ENCODE assay signal across 1 cellular context in the genomic region with DNA sequence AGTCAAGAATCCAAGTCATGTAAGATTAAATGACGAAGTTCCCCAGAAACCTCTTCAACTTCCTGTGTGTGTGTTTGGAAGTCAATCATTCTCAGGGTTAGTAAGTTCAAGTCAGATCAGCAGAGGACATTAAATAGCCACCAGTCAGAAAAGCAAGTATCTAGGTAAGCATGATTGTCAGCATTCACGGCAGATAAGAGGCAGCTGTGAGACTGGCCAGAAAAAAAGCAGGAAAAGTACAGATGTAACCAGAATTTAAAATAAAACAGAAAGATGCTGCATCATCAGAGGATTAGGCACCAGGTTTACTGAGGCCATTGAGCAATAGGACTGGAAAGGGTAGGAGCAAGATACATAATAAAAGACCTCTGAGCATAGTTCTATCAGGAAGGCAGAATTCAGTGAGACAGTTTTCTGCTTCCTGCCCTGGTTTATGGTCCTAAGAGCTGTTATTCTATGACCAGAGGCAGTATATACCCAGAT.
A peak's percentile ranks its signal among the peaks of the same experiment; 100 is the strongest.
TF ChIP-seq lines count a peak whose summit lies in the region.

No MANE protein-coding gene starts in this region.

TF ChIP-seq in HepG2, 621 proteins besides CTCF, POLR2A, EP300 and RAD21 (continued from another document):
- TF ChIP-seq, protein P1, sequence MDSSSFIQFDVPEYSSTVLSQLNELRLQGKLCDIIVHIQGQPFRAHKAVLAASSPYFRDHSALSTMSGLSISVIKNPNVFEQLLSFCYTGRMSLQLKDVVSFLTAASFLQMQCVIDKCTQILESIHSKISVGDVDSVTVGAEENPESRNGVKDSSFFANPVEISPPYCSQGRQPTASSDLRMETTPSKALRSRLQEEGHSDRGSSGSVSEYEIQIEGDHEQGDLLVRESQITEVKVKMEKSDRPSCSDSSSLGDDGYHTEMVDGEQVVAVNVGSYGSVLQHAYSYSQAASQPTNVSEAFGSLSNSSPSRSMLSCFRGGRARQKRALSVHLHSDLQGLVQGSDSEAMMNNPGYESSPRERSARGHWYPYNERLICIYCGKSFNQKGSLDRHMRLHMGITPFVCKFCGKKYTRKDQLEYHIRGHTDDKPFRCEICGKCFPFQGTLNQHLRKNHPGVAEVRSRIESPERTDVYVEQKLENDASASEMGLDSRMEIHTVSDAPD (CRISPR knock-in tag; IDR thresholded peaks at IDR 0.05) = peak; percentile 49; the same call in 1 of the 2 replicates
- peak; percentile 63 for TF ChIP-seq TCF7 (IDR thresholded peaks at IDR 0.05; ENCODE audit: low read depth)
- no peak for TF ChIP-seq KMT2B (CRISPR knock-in tag; IDR thresholded peaks at IDR 0.05)
- TF ChIP-seq MED1 (CRISPR knock-in tag; IDR thresholded peaks at IDR 0.05) = peak; percentile 73
- no peak for TF ChIP-seq JDP2 (CRISPR knock-in tag; IDR thresholded peaks at IDR 0.05; ENCODE audit: borderline replicate concordance)
- peak; percentile 63; the same call in 1 of the 2 replicates for TF ChIP-seq NFIC (IDR thresholded peaks at IDR 0.05; ENCODE audit: low read length)
- TF ChIP-seq ZNF317 (CRISPR knock-in tag; IDR thresholded peaks at IDR 0.05) = 0 out of 2 replicates have a peak, but pooled peaks have one; percentile 33
- 0 out of 2 replicates have a peak, but pooled peaks have one; percentile 14 for TF ChIP-seq LCORL (IDR thresholded peaks at IDR 0.05)
- no peak for TF ChIP-seq LCORL (CRISPR knock-in tag; IDR thresholded peaks at IDR 0.05)
- TF ChIP-seq SAP130 (CRISPR knock-in tag; IDR thresholded peaks at IDR 0.05; ENCODE audit: low read depth) = peak; percentile 45
- TF ChIP-seq, protein P2, sequence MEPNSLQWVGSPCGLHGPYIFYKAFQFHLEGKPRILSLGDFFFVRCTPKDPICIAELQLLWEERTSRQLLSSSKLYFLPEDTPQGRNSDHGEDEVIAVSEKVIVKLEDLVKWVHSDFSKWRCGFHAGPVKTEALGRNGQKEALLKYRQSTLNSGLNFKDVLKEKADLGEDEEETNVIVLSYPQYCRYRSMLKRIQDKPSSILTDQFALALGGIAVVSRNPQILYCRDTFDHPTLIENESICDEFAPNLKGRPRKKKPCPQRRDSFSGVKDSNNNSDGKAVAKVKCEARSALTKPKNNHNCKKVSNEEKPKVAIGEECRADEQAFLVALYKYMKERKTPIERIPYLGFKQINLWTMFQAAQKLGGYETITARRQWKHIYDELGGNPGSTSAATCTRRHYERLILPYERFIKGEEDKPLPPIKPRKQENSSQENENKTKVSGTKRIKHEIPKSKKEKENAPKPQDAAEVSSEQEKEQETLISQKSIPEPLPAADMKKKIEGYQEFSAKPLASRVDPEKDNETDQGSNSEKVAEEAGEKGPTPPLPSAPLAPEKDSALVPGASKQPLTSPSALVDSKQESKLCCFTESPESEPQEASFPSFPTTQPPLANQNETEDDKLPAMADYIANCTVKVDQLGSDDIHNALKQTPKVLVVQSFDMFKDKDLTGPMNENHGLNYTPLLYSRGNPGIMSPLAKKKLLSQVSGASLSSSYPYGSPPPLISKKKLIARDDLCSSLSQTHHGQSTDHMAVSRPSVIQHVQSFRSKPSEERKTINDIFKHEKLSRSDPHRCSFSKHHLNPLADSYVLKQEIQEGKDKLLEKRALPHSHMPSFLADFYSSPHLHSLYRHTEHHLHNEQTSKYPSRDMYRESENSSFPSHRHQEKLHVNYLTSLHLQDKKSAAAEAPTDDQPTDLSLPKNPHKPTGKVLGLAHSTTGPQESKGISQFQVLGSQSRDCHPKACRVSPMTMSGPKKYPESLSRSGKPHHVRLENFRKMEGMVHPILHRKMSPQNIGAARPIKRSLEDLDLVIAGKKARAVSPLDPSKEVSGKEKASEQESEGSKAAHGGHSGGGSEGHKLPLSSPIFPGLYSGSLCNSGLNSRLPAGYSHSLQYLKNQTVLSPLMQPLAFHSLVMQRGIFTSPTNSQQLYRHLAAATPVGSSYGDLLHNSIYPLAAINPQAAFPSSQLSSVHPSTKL (CRISPR knock-in tag; IDR thresholded peaks at IDR 0.05) = peak; percentile 79
- TF ChIP-seq ZBTB21 (CRISPR knock-in tag; IDR thresholded peaks at IDR 0.05) = peak; percentile 87
- no peak for TF ChIP-seq MTA1 (CRISPR knock-in tag; IDR thresholded peaks at IDR 0.05; ENCODE audit: borderline replicate concordance)
- peak; percentile 59; the same call in 1 of the 2 replicates for TF ChIP-seq PHF21A (CRISPR knock-in tag; IDR thresholded peaks at IDR 0.05)
- TF ChIP-seq CEBPG (CRISPR knock-in tag; IDR thresholded peaks at IDR 0.05) = peak; percentile 94
- TF ChIP-seq ZNF775 (CRISPR knock-in tag; IDR thresholded peaks at IDR 0.05; ENCODE audit: borderline replicate concordance) = no peak
- TF ChIP-seq ZNF12 (CRISPR knock-in tag; IDR thresholded peaks at IDR 0.05) = peak; percentile 40; the same call in 1 of the 2 replicates
- peak; percentile 21; the same call in 1 of the 2 replicates for TF ChIP-seq ZBTB20 (CRISPR knock-in tag; IDR thresholded peaks at IDR 0.05; ENCODE audit: borderline replicate concordance, low read depth)
- peak; percentile 54; the same call in 1 of the 2 replicates for TF ChIP-seq NCOR1 (IDR thresholded peaks at IDR 0.05; ENCODE audit: borderline replicate concordance, low read length)
- TF ChIP-seq, protein P3, sequence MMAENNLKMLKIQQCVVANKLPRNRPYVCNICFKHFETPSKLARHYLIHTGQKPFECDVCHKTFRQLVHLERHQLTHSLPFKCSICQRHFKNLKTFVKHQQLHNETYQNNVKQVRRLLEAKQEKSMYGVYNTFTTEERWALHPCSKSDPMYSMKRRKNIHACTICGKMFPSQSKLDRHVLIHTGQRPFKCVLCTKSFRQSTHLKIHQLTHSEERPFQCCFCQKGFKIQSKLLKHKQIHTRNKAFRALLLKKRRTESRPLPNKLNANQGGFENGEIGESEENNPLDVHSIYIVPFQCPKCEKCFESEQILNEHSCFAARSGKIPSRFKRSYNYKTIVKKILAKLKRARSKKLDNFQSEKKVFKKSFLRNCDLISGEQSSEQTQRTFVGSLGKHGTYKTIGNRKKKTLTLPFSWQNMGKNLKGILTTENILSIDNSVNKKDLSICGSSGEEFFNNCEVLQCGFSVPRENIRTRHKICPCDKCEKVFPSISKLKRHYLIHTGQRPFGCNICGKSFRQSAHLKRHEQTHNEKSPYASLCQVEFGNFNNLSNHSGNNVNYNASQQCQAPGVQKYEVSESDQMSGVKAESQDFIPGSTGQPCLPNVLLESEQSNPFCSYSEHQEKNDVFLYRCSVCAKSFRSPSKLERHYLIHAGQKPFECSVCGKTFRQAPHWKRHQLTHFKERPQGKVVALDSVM (CRISPR knock-in tag; IDR thresholded peaks at IDR 0.05) = no peak
- no peak for TF ChIP-seq ZNF839 (CRISPR knock-in tag; IDR thresholded peaks at IDR 0.05; ENCODE audit: borderline replicate concordance)
- no peak for TF ChIP-seq ZFP37 (CRISPR knock-in tag; IDR thresholded peaks at IDR 0.05; ENCODE audit: borderline replicate concordance)
- TF ChIP-seq ZNF614 (CRISPR knock-in tag; IDR thresholded peaks at IDR 0.05; ENCODE audit: borderline replicate concordance) = peak; percentile 52; the same call in 1 of the 2 replicates
- no peak for TF ChIP-seq IRX3 (CRISPR knock-in tag; IDR thresholded peaks at IDR 0.05; ENCODE audit: borderline replicate concordance, low read depth)
- TF ChIP-seq ZNF644 (CRISPR knock-in tag; IDR thresholded peaks at IDR 0.05; ENCODE audit: low read depth) = no peak; the same call in 1 of the 2 replicates
- TF ChIP-seq, protein P4, sequence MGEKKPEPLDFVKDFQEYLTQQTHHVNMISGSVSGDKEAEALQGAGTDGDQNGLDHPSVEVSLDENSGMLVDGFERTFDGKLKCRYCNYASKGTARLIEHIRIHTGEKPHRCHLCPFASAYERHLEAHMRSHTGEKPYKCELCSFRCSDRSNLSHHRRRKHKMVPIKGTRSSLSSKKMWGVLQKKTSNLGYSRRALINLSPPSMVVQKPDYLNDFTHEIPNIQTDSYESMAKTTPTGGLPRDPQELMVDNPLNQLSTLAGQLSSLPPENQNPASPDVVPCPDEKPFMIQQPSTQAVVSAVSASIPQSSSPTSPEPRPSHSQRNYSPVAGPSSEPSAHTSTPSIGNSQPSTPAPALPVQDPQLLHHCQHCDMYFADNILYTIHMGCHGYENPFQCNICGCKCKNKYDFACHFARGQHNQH (CRISPR knock-in tag; IDR thresholded peaks at IDR 0.05) = peak; percentile 40; the same call in 1 of the 2 replicates
- peak; percentile 66; the same call in 1 of the 2 replicates for TF ChIP-seq PITX1 (CRISPR knock-in tag; IDR thresholded peaks at IDR 0.05)
- TF ChIP-seq, protein P5, sequence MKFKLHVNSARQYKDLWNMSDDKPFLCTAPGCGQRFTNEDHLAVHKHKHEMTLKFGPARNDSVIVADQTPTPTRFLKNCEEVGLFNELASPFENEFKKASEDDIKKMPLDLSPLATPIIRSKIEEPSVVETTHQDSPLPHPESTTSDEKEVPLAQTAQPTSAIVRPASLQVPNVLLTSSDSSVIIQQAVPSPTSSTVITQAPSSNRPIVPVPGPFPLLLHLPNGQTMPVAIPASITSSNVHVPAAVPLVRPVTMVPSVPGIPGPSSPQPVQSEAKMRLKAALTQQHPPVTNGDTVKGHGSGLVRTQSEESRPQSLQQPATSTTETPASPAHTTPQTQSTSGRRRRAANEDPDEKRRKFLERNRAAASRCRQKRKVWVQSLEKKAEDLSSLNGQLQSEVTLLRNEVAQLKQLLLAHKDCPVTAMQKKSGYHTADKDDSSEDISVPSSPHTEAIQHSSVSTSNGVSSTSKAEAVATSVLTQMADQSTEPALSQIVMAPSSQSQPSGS (CRISPR knock-in tag; IDR thresholded peaks at IDR 0.05) = peak; percentile 53; the same call in 1 of the 2 replicates
- 0 out of 2 replicates have a peak, but pooled peaks have one; percentile 59 for TF ChIP-seq MYNN (CRISPR knock-in tag; IDR thresholded peaks at IDR 0.05; ENCODE audit: low read depth)
- TF ChIP-seq SOX5 (CRISPR knock-in tag; IDR thresholded peaks at IDR 0.05; ENCODE audit: borderline replicate concordance) = peak; percentile 52; the same call in 1 of the 2 replicates
- TF ChIP-seq GATAD2A (CRISPR knock-in tag; IDR thresholded peaks at IDR 0.05) = peak; percentile 46
- TF ChIP-seq HDAC1 (CRISPR knock-in tag; IDR thresholded peaks at IDR 0.05) = 0 out of 2 replicates have a peak, but pooled peaks have one; percentile 23
- peak; percentile 77; the same call in 1 of the 2 replicates for TF ChIP-seq FOXJ3 (CRISPR knock-in tag; IDR thresholded peaks at IDR 0.05; ENCODE audit: borderline replicate concordance)
- TF ChIP-seq ZNF264 (CRISPR knock-in tag; IDR thresholded peaks at IDR 0.05) = 0 out of 2 replicates have a peak, but pooled peaks have one; percentile 61
- TF ChIP-seq FOXP1 (IDR thresholded peaks at IDR 0.05) = no peak
- peak; percentile 17; the same call in 1 of the 2 replicates for TF ChIP-seq FOXP1 (CRISPR knock-in tag; IDR thresholded peaks at IDR 0.05)
- no peak for TF ChIP-seq ZSCAN29 (CRISPR knock-in tag; conservative IDR thresholded peaks at IDR 0.05)
- TF ChIP-seq, protein P6, sequence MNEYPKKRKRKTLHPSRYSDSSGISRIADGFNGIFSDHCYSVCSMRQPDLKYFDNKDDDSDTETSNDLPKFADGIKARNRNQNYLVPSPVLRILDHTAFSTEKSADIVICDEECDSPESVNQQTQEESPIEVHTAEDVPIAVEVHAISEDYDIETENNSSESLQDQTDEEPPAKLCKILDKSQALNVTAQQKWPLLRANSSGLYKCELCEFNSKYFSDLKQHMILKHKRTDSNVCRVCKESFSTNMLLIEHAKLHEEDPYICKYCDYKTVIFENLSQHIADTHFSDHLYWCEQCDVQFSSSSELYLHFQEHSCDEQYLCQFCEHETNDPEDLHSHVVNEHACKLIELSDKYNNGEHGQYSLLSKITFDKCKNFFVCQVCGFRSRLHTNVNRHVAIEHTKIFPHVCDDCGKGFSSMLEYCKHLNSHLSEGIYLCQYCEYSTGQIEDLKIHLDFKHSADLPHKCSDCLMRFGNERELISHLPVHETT (CRISPR knock-in tag; conservative IDR thresholded peaks at IDR 0.05) = 0 out of 2 replicates have a peak, but pooled peaks have one; percentile 31
- TF ChIP-seq MAFK (conservative IDR thresholded peaks at IDR 0.05 in 1 of 2, IDR thresholded peaks at IDR 0.05 in 1 of 2; ENCODE audit: low read length in 2 of 2) = peak in 1 of 2 experiments; percentile 48; a peak in 3 of 4 replicates
- TF ChIP-seq TBX2 (CRISPR knock-in tag; IDR thresholded peaks at IDR 0.05; ENCODE audit: borderline replicate concordance) = peak; percentile 58; the same call in 1 of the 2 replicates
- no peak for TF ChIP-seq XBP1 (CRISPR knock-in tag; IDR thresholded peaks at IDR 0.05)
- peak; percentile 53; the same call in 1 of the 2 replicates for TF ChIP-seq ZNF792 (CRISPR knock-in tag; IDR thresholded peaks at IDR 0.05)
- TF ChIP-seq HMG20A (CRISPR knock-in tag; IDR thresholded peaks at IDR 0.05; ENCODE audit: borderline replicate concordance) = peak; percentile 54; the same call in 1 of the 2 replicates
- TF ChIP-seq ZKSCAN8 (CRISPR knock-in tag; IDR thresholded peaks at IDR 0.05; ENCODE audit: borderline replicate concordance) = peak; percentile 52; the same call in 1 of the 2 replicates
- TF ChIP-seq FOSL2 (CRISPR knock-in tag; IDR thresholded peaks at IDR 0.05) = peak; percentile 32; the same call in 1 of the 2 replicates
- TF ChIP-seq, protein P7, sequence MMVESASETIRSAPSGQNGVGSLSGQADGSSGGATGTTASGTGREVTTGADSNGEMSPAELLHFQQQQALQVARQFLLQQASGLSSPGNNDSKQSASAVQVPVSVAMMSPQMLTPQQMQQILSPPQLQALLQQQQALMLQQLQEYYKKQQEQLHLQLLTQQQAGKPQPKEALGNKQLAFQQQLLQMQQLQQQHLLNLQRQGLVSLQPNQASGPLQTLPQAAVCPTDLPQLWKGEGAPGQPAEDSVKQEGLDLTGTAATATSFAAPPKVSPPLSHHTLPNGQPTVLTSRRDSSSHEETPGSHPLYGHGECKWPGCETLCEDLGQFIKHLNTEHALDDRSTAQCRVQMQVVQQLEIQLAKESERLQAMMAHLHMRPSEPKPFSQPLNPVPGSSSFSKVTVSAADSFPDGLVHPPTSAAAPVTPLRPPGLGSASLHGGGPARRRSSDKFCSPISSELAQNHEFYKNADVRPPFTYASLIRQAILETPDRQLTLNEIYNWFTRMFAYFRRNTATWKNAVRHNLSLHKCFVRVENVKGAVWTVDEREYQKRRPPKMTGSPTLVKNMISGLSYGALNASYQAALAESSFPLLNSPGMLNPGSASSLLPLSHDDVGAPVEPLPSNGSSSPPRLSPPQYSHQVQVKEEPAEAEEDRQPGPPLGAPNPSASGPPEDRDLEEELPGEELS (CRISPR knock-in tag; IDR thresholded peaks at IDR 0.05) = peak; percentile 81
